In genomic region chr1:54290443-54291184, GRCh38 we compare ENCODE assay signal across 9 cellular contexts.
DNase-seq lines count a peak whose midpoint lies in the region; ATAC-seq and TF ChIP-seq lines count a peak whose summit lies in the region.
"Had no signal": no experiment of that assay in that cellular context is flagged by ENCODE, and none has a peak within 500 bp of the region (broad histone marks: within the 10 kb centered on the region; RNA-seq: fewer than 3 reads in every experiment).

No MANE protein-coding gene starts in this region.

- no peaks in the 10 kb centered on the region for H3K36me3 ChIP-seq in CD8-positive, alpha-beta memory T cell (ENCODE audit: insufficient read depth, low read length)
- peaks cover 0 to 7% of the 10 kb centered on the region in 2 donors for H3K36me3 ChIP-seq in neuronal stem cell (replicated peaks in 1 of 2; ENCODE audit: control insufficient read depth in 2 of 2, insufficient read depth in 2 of 2, low read length in 2 of 2)

- no peak overlapping the region for H4K91ac ChIP-seq in neuronal stem cell (ENCODE audit: low read depth, low read length, poor library complexity)

- H2AK5ac ChIP-seq in neuronal stem cell (ENCODE audit: low read depth, low read length): peak overlapping the region; percentile 35

- H3K27me3 Mint-ChIP-seq in CD8-positive, alpha-beta memory T cell: no peaks in the 10 kb centered on the region

- no peaks in the 10 kb centered on the region for H3K9me3 ChIP-seq in CD8-positive, alpha-beta memory T cell (ENCODE audit: low read length)
- H3K9me3 ChIP-seq in neuronal stem cell (replicated peaks in 1 of 2; ENCODE audit: control insufficient read depth in 2 of 2, insufficient read depth in 1 of 2, low read depth in 1 of 2, low read length in 2 of 2): no peaks in the 10 kb centered on the region

- no peak overlapping the region for H2BK5ac ChIP-seq in neuronal stem cell (ENCODE audit: low read length)

- no peak overlapping the region for H3K4ac ChIP-seq in neuronal stem cell (ENCODE audit: low read length)

- POLR2A ChIA-PET in CD8-positive, alpha-beta memory T cell (lab: Charles Lee): no interaction called here

- H3K9me3 Mint-ChIP-seq in CD8-positive, alpha-beta memory T cell: no peaks in the 10 kb centered on the region

- CTCF ChIA-PET in CD8-positive, alpha-beta memory T cell (lab: Charles Lee): interaction anchor here (1.1 kb wide), 1 partner anchor 199 kb away, joined by 5 read pairs; no protein-coding TSS in a partner anchor

- no peaks in the 10 kb centered on the region for H3K36me3 Mint-ChIP-seq in CD8-positive, alpha-beta memory T cell

- H3K27me3 ChIP-seq in CD8-positive, alpha-beta memory T cell (ENCODE audit: insufficient read depth, low read length, poor library complexity, severe bottlenecking): no peaks in the 10 kb centered on the region
- H3K27me3 ChIP-seq in neuronal stem cell (ENCODE audit: control insufficient read depth in 3 of 3, insufficient read depth in 3 of 3, low read depth in 1 of 3, low read length in 3 of 3): peaks cover 0 to 1% (median 0%) of the 10 kb centered on the region in 3 experiments

- no peak overlapping the region for H2BK12ac ChIP-seq in neuronal stem cell (ENCODE audit: low read length)

- peak overlapping the region in 6 of 8 donors; percentile 54 to 81 (median 69) for H3K27ac Mint-ChIP-seq in CD8-positive, alpha-beta memory T cell

- no peak overlapping the region for H2AFZ ChIP-seq in neuronal stem cell (ENCODE audit: low read length)

- H3K14ac ChIP-seq in neuronal stem cell (ENCODE audit: low read length): no peak overlapping the region

- WGBS in neuronal stem cell (ENCODE audit: extremely low coverage in 2 of 2, insufficient read length in 2 of 2, insufficient replicate concordance in 1 of 2), 2 donors: no CpG with 5 or more reads among the region's 12 CpGs

- no peak overlapping the region for H3K4me3 ChIP-seq in CD8-positive, alpha-beta memory T cell (ENCODE audit: low read length)
- H3K4me3 ChIP-seq in fibroblast of pulmonary artery (replicated peaks; ENCODE audit: low read depth, low read length) (no peak overlapping the region), neuronal stem cell (ENCODE audit: low read length in 2 of 2) (no peak overlapping the region)

- no peak for ATAC-seq in HG03460 (IDR thresholded peaks at IDR 0.05; ENCODE audit: unreplicated experiment)
- ATAC-seq in GM19328 (IDR thresholded peaks at IDR 0.05; ENCODE audit: unreplicated experiment): no peak

- peaks cover 16% of the 10 kb centered on the region for H3K79me1 ChIP-seq in neuronal stem cell (ENCODE audit: low read depth, low read length)

- DNase-seq in CD8-positive, alpha-beta memory T cell: no peak
- DNase-seq in SW480 (ENCODE audit: low spot score) (peak; percentile 36), fibroblast of pulmonary artery (ENCODE audit: low read depth) (peak; percentile 29), neuronal stem cell (ENCODE audit: low spot score) (no peak), NCI-H187 treated with DMSO at 0.1 percent for 48 hours (lab: John Stamatoyannopoulos, UW) (no peak), nucleus accumbens (lab: John Stamatoyannopoulos, UW) (no peak)
- DNase-seq: NCI-H2029 treated with DMSO at 0.1 percent for 48 hours had no signal

- TF ChIP-seq CTCF in fibroblast of pulmonary artery (IDR thresholded peaks at IDR 0.05; ENCODE audit: low read length, missing control alignments): no peak

- no peak overlapping the region for H3K9ac ChIP-seq in neuronal stem cell (ENCODE audit: low read depth, low read length, poor library complexity)

- no peak overlapping the region for H2BK120ac ChIP-seq in neuronal stem cell (ENCODE audit: low read depth, low read length)

- H3K4me1 ChIP-seq in CD8-positive, alpha-beta memory T cell (ENCODE audit: insufficient read depth, low read length): peaks cover 96% of the 10 kb centered on the region
- peaks cover 23 to 27% of the 10 kb centered on the region in 2 donors for H3K4me1 ChIP-seq in neuronal stem cell (ENCODE audit: control insufficient read depth in 2 of 2, insufficient read depth in 1 of 2, low read depth in 1 of 2, low read length in 2 of 2)

- no peak overlapping the region for H3K4me2 ChIP-seq in neuronal stem cell (ENCODE audit: insufficient read depth, low read length, poor library complexity, severe bottlenecking)

- peak overlapping the region in 2 of 7 donors; percentile 6 to 27 for H3K4me3 Mint-ChIP-seq in CD8-positive, alpha-beta memory T cell

- no peak overlapping the region for H4K8ac ChIP-seq in neuronal stem cell (ENCODE audit: low read depth, low read length)

- H3K27ac ChIP-seq in CD8-positive, alpha-beta memory T cell (ENCODE audit: low read depth, low read length): no peak overlapping the region
- no peak overlapping the region for H3K27ac ChIP-seq in neuronal stem cell (replicated peaks; ENCODE audit: low read length)

- peaks cover 79 to 96% (median 86%) of the 10 kb centered on the region in 3 donors for H3K4me1 Mint-ChIP-seq in CD8-positive, alpha-beta memory T cell

- H2BK15ac ChIP-seq in neuronal stem cell (ENCODE audit: low read length): no peak overlapping the region

- no peak overlapping the region for H3K23ac ChIP-seq in neuronal stem cell (ENCODE audit: low read depth, low read length, poor library complexity)

- H3K18ac ChIP-seq in neuronal stem cell (ENCODE audit: low read length): no peak overlapping the region

Comparison
In these comparisons a context has a peak if more than half of its experiments do, and no peak if none do; other contexts are left out.
1. DNase-seq: peak in SW480 (single experiment) and fibroblast of pulmonary artery (single experiment); none in CD8-positive, alpha-beta memory T cell (0 of 5), neuronal stem cell (single experiment), NCI-H187 treated with DMSO at 0.1 percent for 48 hours (single experiment) and nucleus accumbens (0 of 56).